ENCODE assay signal across 11 cellular contexts in the genomic region with DNA sequence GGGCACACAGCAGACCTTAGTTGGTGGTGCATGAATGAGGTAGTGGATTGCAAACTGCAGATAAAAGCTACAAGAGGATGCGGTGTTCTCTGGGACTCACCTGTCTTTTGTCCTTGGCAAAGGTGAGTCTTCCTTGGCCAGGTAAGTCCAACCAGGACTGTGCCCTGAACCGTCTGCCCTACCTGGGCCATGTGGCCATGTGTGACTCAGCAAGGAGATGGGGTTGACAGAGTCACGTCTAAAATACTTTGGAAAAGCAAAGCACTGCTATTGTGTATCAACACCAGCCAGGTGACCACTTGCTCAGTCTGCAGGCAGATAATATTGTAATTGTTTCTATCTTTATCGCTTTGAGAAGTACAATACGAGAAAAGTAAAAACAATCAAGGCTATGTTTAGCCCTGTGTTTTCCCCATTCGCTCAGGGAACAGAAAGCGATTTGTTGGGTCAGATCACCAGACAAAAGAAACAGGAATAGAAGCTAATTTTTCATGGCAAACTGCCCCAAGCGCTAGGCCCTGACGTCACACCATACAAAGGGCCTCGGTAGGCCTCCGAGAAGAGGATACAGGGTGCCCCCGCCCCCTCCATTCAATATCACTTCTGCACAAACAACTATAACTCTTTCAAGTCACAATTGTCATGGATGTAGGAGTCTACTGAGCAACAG. TPM values are rescaled to one million over a fixed set of nuclear protein-coding genes. Genes with fewer than 3 reads are reported as not detected.
DNase-seq lines count a peak whose midpoint lies in the region; ATAC-seq and TF ChIP-seq lines count a peak whose summit lies in the region.
"Had no signal": no experiment of that assay in that cellular context is flagged by ENCODE, and none has a peak within 500 bp of the region (broad histone marks: within the 10 kb centered on the region; RNA-seq: fewer than 3 reads in every experiment).

No MANE protein-coding gene starts in this region.

- WGBS in heart right ventricle, 2 donors: 32 to 36% methylated on average over 12 of the region's 12 CpGs
- WGBS in psoas muscle, 3 donors: 44 to 57% (median 56%) methylated on average over 12 of the region's 12 CpGs
- WGBS in neuronal stem cell (ENCODE audit: extremely low coverage in 2 of 2, insufficient read length in 2 of 2, insufficient replicate concordance in 1 of 2), 2 donors: no CpG with 5 or more reads among the region's 12 CpGs

- no peak overlapping the region for H2BK120ac ChIP-seq in neuronal stem cell (ENCODE audit: low read depth, low read length)

- no peak overlapping the region for H3K23ac ChIP-seq in neuronal stem cell (ENCODE audit: low read depth, low read length, poor library complexity)

- H4K8ac ChIP-seq in neuronal stem cell (ENCODE audit: low read depth, low read length): no peak overlapping the region

- H3K36me3 ChIP-seq in heart right ventricle (peaks cover 0 to 26% (median 2%) of the 10 kb centered on the region in 9 donors), psoas muscle (ENCODE audit: insufficient read depth in 1 of 2, low read depth in 1 of 2) (peaks cover under 1 to 3% of the 10 kb centered on the region in 2 donors), neuronal stem cell (replicated peaks in 1 of 2; ENCODE audit: control insufficient read depth in 2 of 2, insufficient read depth in 2 of 2, low read length in 2 of 2) (peaks cover 13 to 71% of the 10 kb centered on the region in 2 donors)

- no peaks in the 10 kb centered on the region for H3K27me3 ChIP-seq in heart right ventricle
- H3K27me3 ChIP-seq in psoas muscle (ENCODE audit: insufficient read depth in 3 of 3, low read length in 2 of 3): no peaks in the 10 kb centered on the region
- H3K27me3 ChIP-seq in neuronal stem cell (ENCODE audit: control insufficient read depth in 3 of 3, insufficient read depth in 3 of 3, low read depth in 1 of 3, low read length in 3 of 3): no peaks in the 10 kb centered on the region
- H3K27me3 ChIP-seq: BE2C had no signal

- H3K36me3 Mint-ChIP-seq in T-cell: peaks cover 15% of the 10 kb centered on the region

- H3K4ac ChIP-seq in neuronal stem cell (ENCODE audit: low read length): no peak overlapping the region

- no peak overlapping the region for H2AFZ ChIP-seq in neuronal stem cell (ENCODE audit: low read length)

- H2BK5ac ChIP-seq in neuronal stem cell (ENCODE audit: low read length): no peak overlapping the region

- H3K4me1 ChIP-seq in heart right ventricle (peaks cover 23 to 100% (median 91%) of the 10 kb centered on the region in 9 donors), psoas muscle (peaks cover 78% of the 10 kb centered on the region), neuronal stem cell (ENCODE audit: control insufficient read depth in 2 of 2, insufficient read depth in 1 of 2, low read depth in 1 of 2, low read length in 2 of 2) (peaks cover 4 to 10% of the 10 kb centered on the region in 2 donors)
- H3K4me1 ChIP-seq: BE2C had no signal

- peak in 10 of 14 donors; percentile 53 to 83 (median 77) for DNase-seq in C1 segment of cervical spinal cord (lab: John Stamatoyannopoulos, UW)
- no peak for DNase-seq in T-cell
- DNase-seq in heart right ventricle: peak; percentile 45 to 88
- peak; percentile 29 to 56 for DNase-seq in psoas muscle
- DNase-seq in neuronal stem cell (ENCODE audit: low spot score): no peak
- DNase-seq: BE2C, NCI-H1930, SHP77 treated with DMSO at 0.1 percent for 48 hours had no signal

- H2BK12ac ChIP-seq in neuronal stem cell (ENCODE audit: low read length): no peak overlapping the region

- no peak overlapping the region for H3K4me3 ChIP-seq in heart right ventricle
- no peak overlapping the region for H3K4me3 ChIP-seq in psoas muscle
- no peak overlapping the region for H3K4me3 ChIP-seq in neuronal stem cell (ENCODE audit: low read length in 2 of 2)

- no peak overlapping the region for H3K18ac ChIP-seq in neuronal stem cell (ENCODE audit: low read length)

- CTCF ChIA-PET in T-cell (lab: Charles Lee): interaction anchor here (0.5 to 0.8 kb wide), 2 partner anchors 10 to 83 kb away, joined by 3 read pairs; no protein-coding TSS in a partner anchor

- peak overlapping the region; percentile 51 to 87 (median 75) for H3K27ac ChIP-seq in heart right ventricle
- H3K27ac ChIP-seq in psoas muscle: peak overlapping the region; percentile 81
- H3K27ac ChIP-seq in neuronal stem cell (replicated peaks; ENCODE audit: low read length): no peak overlapping the region

- H2BK15ac ChIP-seq in neuronal stem cell (ENCODE audit: low read length): no peak overlapping the region

- H3K9me3 ChIP-seq in heart right ventricle: no peaks in the 10 kb centered on the region
- no peaks in the 10 kb centered on the region for H3K9me3 ChIP-seq in psoas muscle
- H3K9me3 ChIP-seq in neuronal stem cell (replicated peaks in 1 of 2; ENCODE audit: control insufficient read depth in 2 of 2, insufficient read depth in 1 of 2, low read depth in 1 of 2, low read length in 2 of 2): peaks cover 0 to 2% of the 10 kb centered on the region in 2 donors
- H3K9me3 ChIP-seq: BE2C had no signal

- H3K9me3 Mint-ChIP-seq in T-cell: no peaks in the 10 kb centered on the region

- H4K91ac ChIP-seq in neuronal stem cell (ENCODE audit: low read depth, low read length, poor library complexity): no peak overlapping the region

- no peak for ATAC-seq in T-cell (replicated peaks in 1 of 4)
- ATAC-seq in heart right ventricle: peak; percentile 13 to 88 (median 76)
- peak in 2 of 4 donors; percentile 12 to 48 for ATAC-seq in psoas muscle
- no peak for ATAC-seq in HG03520 (IDR thresholded peaks at IDR 0.05; ENCODE audit: unreplicated experiment)
- no peak for ATAC-seq in HG02852 (IDR thresholded peaks at IDR 0.05; ENCODE audit: unreplicated experiment)
- no peak for ATAC-seq in GM19328 (IDR thresholded peaks at IDR 0.05; ENCODE audit: unreplicated experiment)

- H3K9ac ChIP-seq in neuronal stem cell (ENCODE audit: low read depth, low read length, poor library complexity): no peak overlapping the region

- H3K4me2 ChIP-seq in neuronal stem cell (ENCODE audit: insufficient read depth, low read length, poor library complexity, severe bottlenecking): no peak overlapping the region

- no peak for TF ChIP-seq CTCF in heart right ventricle (IDR thresholded peaks at IDR 0.05)
- no peak for TF ChIP-seq CTCF in psoas muscle (IDR thresholded peaks at IDR 0.05)

- H3K27ac Mint-ChIP-seq in T-cell: peak overlapping the region; percentile 91 to 93

- H3K14ac ChIP-seq in neuronal stem cell (ENCODE audit: low read length): no peak overlapping the region

- peaks cover 69 to 91% (median 88%) of the 10 kb centered on the region in 3 donors for H3K4me1 Mint-ChIP-seq in T-cell

- POLR2A ChIA-PET in T-cell (lab: Charles Lee): interaction anchor here in 1 of 2 donors (1.0 kb wide), 1 partner anchor 36 kb away, joined by 3 read pairs; no protein-coding TSS in a partner anchor

- H2AK5ac ChIP-seq in neuronal stem cell (ENCODE audit: low read depth, low read length): no peak overlapping the region

- H3K4me3 Mint-ChIP-seq in T-cell: no peak overlapping the region

- H3K27me3 Mint-ChIP-seq in T-cell: no peaks in the 10 kb centered on the region

- intact Hi-C loops in heart right ventricle (cut with DNase I): loop anchor here in 2 of 10 donors (10.0 kb wide), 1 partner anchor 48 kb away; no protein-coding TSS in a partner anchor
- intact Hi-C loops in psoas muscle (cut with DNase I): loop anchor here (1.0 to 10.0 kb wide), 3 partner anchors 17 to 55 kb away; a partner anchor contains a TSS

- H3K79me1 ChIP-seq in neuronal stem cell (ENCODE audit: low read depth, low read length): peaks cover 5% of the 10 kb centered on the region

RNA-seq across cellular contexts. Expression of a gene that starts 57.3 kb away (rescaled TPM):
- total RNA-seq in T-cell (10 to 100 TPM; 39.3 to 86.5 (median 52.3) TPM), heart right ventricle (10 to 100 TPM; 19.0 to 42.9 (median 31.3) TPM), psoas muscle (100 to 1,000 TPM in 1 of 4 donors, 10 to 100 TPM in 3; 31.0 to 142 (median 43.1) TPM)
- polyA plus RNA-seq in heart right ventricle (10 to 100 TPM; 11.6 to 25.5 TPM), psoas muscle (100 to 1,000 TPM in 1 of 3 donors, 10 to 100 TPM in 2; 34.9 to 178 (median 55.8) TPM)
- 15.1 TPM for polyA plus RNA-seq in neuronal stem cell (2013, experiment 1 of 2)
- 15.7 TPM for polyA plus RNA-seq in neuronal stem cell (2013, experiment 2 of 2)

Comparison
In these comparisons a context has a peak if more than half of its experiments do, and no peak if none do; other contexts are left out.
1. DNase-seq: peak in C1 segment of cervical spinal cord (10 of 14), heart right ventricle (2 of 2) and psoas muscle (2 of 2); none in T-cell (0 of 34) and neuronal stem cell (single experiment).
2. ATAC-seq: peak in heart right ventricle (8 of 8); none in T-cell (0 of 4), HG03520 (single experiment), HG02852 (single experiment) and GM19328 (single experiment).